ENCODE assay signal across 21 cellular contexts in genomic region chr13:21071015-21071414, GRCh38. TPM values are rescaled to one million over a fixed set of nuclear protein-coding genes. Genes with fewer than 3 reads are reported as not detected.
A peak's percentile ranks its signal among the peaks of the same experiment; 100 is the strongest.
DNase-seq lines count a peak whose midpoint lies in the region; ATAC-seq and TF ChIP-seq lines count a peak whose summit lies in the region.
"Had no signal": no experiment of that assay in that cellular context is flagged by ENCODE, and none has a peak within 500 bp of the region (broad histone marks: within the 10 kb centered on the region; RNA-seq: fewer than 3 reads in every experiment).

No MANE protein-coding gene starts in this region.

- H3K27me3 ChIP-seq in BLaER1 treated with 17β-estradiol and CSF1 and Interleukin-3, amounts not matched to agents 10 nM and 100 nM: no peaks in the 10 kb centered on the region
- H3K27me3 ChIP-seq in gastroesophageal sphincter: no peaks in the 10 kb centered on the region
- H3K27me3 ChIP-seq: heart right ventricle, sigmoid colon, tibial artery had no signal

- peaks cover 44% of the 10 kb centered on the region for H3K4me1 Mint-ChIP-seq in HFFc6 (ENCODE audit: low read depth)

- 62 to 76% methylated on average over 3 to 4 of the region's 4 CpGs for WGBS in gastroesophageal sphincter (ENCODE audit: low coverage in 1 of 2), 2 donors

- peaks cover 28 to 96% (median 85%) of the 10 kb centered on the region in 10 experiments for H3K4me1 ChIP-seq in BLaER1 treated with 17β-estradiol and CSF1 and Interleukin-3, amounts not matched to agents 10 nM and 100 nM
- peaks cover 0 to 46% (median 6%) of the 10 kb centered on the region in 3 donors for H3K4me1 ChIP-seq in gastroesophageal sphincter
- H3K4me1 ChIP-seq: parathyroid adenoma had no signal

- no peaks in the 10 kb centered on the region for H3K9me3 ChIP-seq in BLaER1 treated with 17β-estradiol and CSF1 and Interleukin-3, amounts not matched to agents 10 nM and 100 nM (replicated peaks in 1 of 11)
- no peaks in the 10 kb centered on the region for H3K9me3 ChIP-seq in gastroesophageal sphincter
- H3K9me3 ChIP-seq: heart right ventricle, sigmoid colon, tibial artery had no signal

- peak overlapping the region in 8 of 11 experiments; percentile 14 to 99 (median 68); a peak in 12 of 22 replicates for H3K27ac ChIP-seq in BLaER1 treated with 17β-estradiol and CSF1 and Interleukin-3, amounts not matched to agents 10 nM and 100 nM
- H3K27ac ChIP-seq in VCaP (peak overlapping the region; percentile 83), gastroesophageal sphincter (peak overlapping the region in 1 of 4 donors; percentile 79)
- H3K27ac ChIP-seq: parathyroid adenoma, tibial artery had no signal

- no peak for TF ChIP-seq EP300 in gastroesophageal sphincter (IDR thresholded peaks at IDR 0.05)

- no peaks in the 10 kb centered on the region for H3K9me3 Mint-ChIP-seq in HFFc6
- H3K9me3 Mint-ChIP-seq: activated CD4-positive, alpha-beta T cell treated with anti-CD3 and anti-CD28 coated beads, Interleukin-2, amount 10 ng/mL, durations not matched to agents 7 days and 5 days had no signal

- no peaks in the 10 kb centered on the region for H4K20me1 ChIP-seq in BLaER1 treated with 17β-estradiol and CSF1 and Interleukin-3, amounts not matched to agents 10 nM and 100 nM

- no peaks in the 10 kb centered on the region for H3K36me3 ChIP-seq in BLaER1 treated with 17β-estradiol and CSF1 and Interleukin-3, amounts not matched to agents 10 nM and 100 nM
- no peaks in the 10 kb centered on the region for H3K36me3 ChIP-seq in gastroesophageal sphincter
- H3K36me3 ChIP-seq: heart right ventricle, sigmoid colon, tibial artery had no signal

- peak overlapping the region in 7 of 11 experiments; percentile 78 to 94 (median 90); a peak in 12 of 22 replicates for H3K4me2 ChIP-seq in BLaER1 treated with 17β-estradiol and CSF1 and Interleukin-3, amounts not matched to agents 10 nM and 100 nM

- 0 out of 2 replicates have a peak, but pooled peaks cover 1% of the 10 kb centered on the region for H3K27me3 Mint-ChIP-seq in HFFc6 (ENCODE audit: insufficient read depth)

- no peak for TF ChIP-seq CTCF in HFFc6 (IDR thresholded peaks at IDR 0.05)
- TF ChIP-seq CTCF in VCaP (conservative IDR thresholded peaks at IDR 0.05): no peak
- TF ChIP-seq CTCF in gastroesophageal sphincter (IDR thresholded peaks at IDR 0.05): no peak

- peak; percentile 62 for ATAC-seq in left lobe of liver
- no peak for ATAC-seq in gastroesophageal sphincter
- ATAC-seq: heart right ventricle; stimulated activated naive CD8-positive, alpha-beta T cell treated with anti-CD3 and anti-CD28 coated beads, Interleukin-15, Interleukin-2, amounts not matched to agents 100 U/mL and 50 U/mL, for 24 hours had no signal

- H3K4me3 Mint-ChIP-seq in HFFc6: peak overlapping the region; percentile 49
- H3K4me3 Mint-ChIP-seq: activated CD4-positive, alpha-beta T cell treated with anti-CD3 and anti-CD28 coated beads, Interleukin-2, amount 10 ng/mL, durations not matched to agents 7 days and 5 days had no signal

- peak overlapping the region in 2 of 11 experiments; percentile 63 to 68; a peak in 2 of 22 replicates for H3K9ac ChIP-seq in BLaER1 treated with 17β-estradiol and CSF1 and Interleukin-3, amounts not matched to agents 10 nM and 100 nM
- H3K9ac ChIP-seq: parathyroid adenoma had no signal

- no peaks in the 10 kb centered on the region for H3K36me3 Mint-ChIP-seq in HFFc6 (ENCODE audit: low read depth)

- H3K4me3 ChIP-seq in BLaER1 treated with 17β-estradiol and CSF1 and Interleukin-3, amounts not matched to agents 10 nM and 100 nM: no peak overlapping the region
- H3K4me3 ChIP-seq in gastroesophageal sphincter: no peak overlapping the region
- H3K4me3 ChIP-seq: heart right ventricle, lung, sigmoid colon, tibial artery had no signal

- TF ChIP-seq POLR2A in gastroesophageal sphincter (IDR thresholded peaks at IDR 0.05): no peak

- DNase-seq in HFFc6 (peak; percentile 44), left lobe of liver (ENCODE audit: low spot score) (peak; percentile 57), dedifferentiated amniotic fluid mesenchymal stem cell (ENCODE audit: extremely low spot score) (no peak), SW480 (ENCODE audit: low spot score) (no peak), COLO668 (lab: John Stamatoyannopoulos, UW; ENCODE audit: unreplicated experiment) (no peak)
- DNase-seq: activated CD4-positive, alpha-beta T cell treated with anti-CD3 and anti-CD28 coated beads, Interleukin-2, amount 10 ng/mL, durations not matched to agents 7 days and 5 days; aorta; GDM1; GOT3; heart right ventricle; NCI-H1436; NCI-H2227 treated with DMSO at 0.1 percent for 48 hours; sigmoid colon; stimulated activated naive CD8-positive, alpha-beta T cell treated with anti-CD3 and anti-CD28 coated beads, Interleukin-15, Interleukin-2, amounts not matched to agents 100 U/mL and 50 U/mL, for 24 hours; SW 1271; tibial artery had no signal

- H3K27ac Mint-ChIP-seq in HFFc6: peak overlapping the region; percentile 78
- H3K27ac Mint-ChIP-seq: activated CD4-positive, alpha-beta T cell treated with anti-CD3 and anti-CD28 coated beads, Interleukin-2, amount 10 ng/mL, durations not matched to agents 7 days and 5 days had no signal

RNA-seq across cellular contexts. Expression of gene LATS2, which starts 9.6 kb away (rescaled TPM):
- total RNA-seq in HFFc6 (2021; fragmentation: NEBNext Ultra II Directional; extraction: Animal tissue kit (Norgen Biotek cat#: 25700)): 10 to 100 TPM; 43.5 to 54.8 (median 44.9) TPM
- total RNA-seq in left lobe of liver (11.6 TPM), gastroesophageal sphincter (10 to 100 TPM; 42.2 to 95.4 (median 56.5) TPM)

Comparison
In these comparisons a context has a peak if more than half of its experiments do, and no peak if none do; other contexts are left out.
1. DNase-seq: peak in HFFc6 (single experiment) and left lobe of liver (single experiment); none in dedifferentiated amniotic fluid mesenchymal stem cell (single experiment), SW480 (single experiment) and COLO668 (single experiment).